ENCODE assay signal across 1 cellular context in genomic region chr14:103090481-103091020, GRCh38.
TF ChIP-seq lines count a peak whose summit lies in the region.

No MANE protein-coding gene starts in this region.

TF ChIP-seq in HepG2, 621 proteins besides CTCF, POLR2A, EP300 and RAD21:
- TF ChIP-seq ATF7-NPFF (CRISPR knock-in tag; IDR thresholded peaks at IDR 0.05; ENCODE audit: low read depth) (no peak), GABPA (IDR thresholded peaks at IDR 0.05; ENCODE audit: low read depth, low read length) (no peak), GABPA (CRISPR knock-in tag; IDR thresholded peaks at IDR 0.05; ENCODE audit: low read depth) (no peak), HNRNPL (IDR thresholded peaks at IDR 0.05; ENCODE audit: low read depth, low read length) (peak; percentile 74; the same call in 1 of the 2 replicates), MYC (CRISPR knock-in tag; IDR thresholded peaks at IDR 0.05; ENCODE audit: borderline replicate concordance) (peak; percentile 2; the same call in 1 of the 2 replicates), SMC3 (IDR thresholded peaks at IDR 0.05; ENCODE audit: low read length) (no peak)
- TF ChIP-seq, protein P1, sequence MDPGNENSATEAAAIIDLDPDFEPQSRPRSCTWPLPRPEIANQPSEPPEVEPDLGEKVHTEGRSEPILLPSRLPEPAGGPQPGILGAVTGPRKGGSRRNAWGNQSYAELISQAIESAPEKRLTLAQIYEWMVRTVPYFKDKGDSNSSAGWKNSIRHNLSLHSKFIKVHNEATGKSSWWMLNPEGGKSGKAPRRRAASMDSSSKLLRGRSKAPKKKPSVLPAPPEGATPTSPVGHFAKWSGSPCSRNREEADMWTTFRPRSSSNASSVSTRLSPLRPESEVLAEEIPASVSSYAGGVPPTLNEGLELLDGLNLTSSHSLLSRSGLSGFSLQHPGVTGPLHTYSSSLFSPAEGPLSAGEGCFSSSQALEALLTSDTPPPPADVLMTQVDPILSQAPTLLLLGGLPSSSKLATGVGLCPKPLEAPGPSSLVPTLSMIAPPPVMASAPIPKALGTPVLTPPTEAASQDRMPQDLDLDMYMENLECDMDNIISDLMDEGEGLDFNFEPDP (CRISPR knock-in tag; conservative IDR thresholded peaks at IDR 0.05), result 0 out of 2 replicates have a peak, but pooled peaks have one; percentile 52
